In the genomic region with DNA sequence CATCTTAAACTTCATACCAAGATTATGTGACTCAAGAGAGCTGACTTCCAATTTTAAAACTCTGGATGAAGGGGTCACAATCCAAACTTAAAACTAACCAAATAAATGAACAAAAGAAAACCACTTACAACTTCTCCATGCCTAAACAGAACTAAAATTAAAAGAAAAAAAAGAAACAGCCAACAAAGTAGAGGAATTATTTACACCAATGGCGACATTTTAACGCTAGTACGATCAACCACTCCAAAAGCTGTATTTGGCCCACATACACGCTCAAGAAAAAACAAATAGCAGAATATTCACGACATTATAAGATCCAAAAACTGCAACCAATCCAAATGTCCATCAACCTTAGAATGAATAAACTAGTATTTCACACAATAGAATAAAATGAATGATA, we compare ENCODE assay signal across 25 cellular contexts. TPM values are rescaled to one million over a fixed set of nuclear protein-coding genes. Genes with fewer than 3 reads are reported as not detected.
DNase-seq lines count a peak whose midpoint lies in the region; ATAC-seq and TF ChIP-seq lines count a peak whose summit lies in the region.
"Had no signal": no experiment of that assay in that cellular context is flagged by ENCODE, and none has a peak within 500 bp of the region (broad histone marks: within the 10 kb centered on the region; RNA-seq: fewer than 3 reads in every experiment).

No MANE protein-coding gene starts in this region.

- peaks cover 12% of the 10 kb centered on the region for H3K79me2 ChIP-seq in trophoblast cell (ENCODE audit: control insufficient read depth, insufficient read depth, low read length, poor library complexity)

- no peak overlapping the region for H4K91ac ChIP-seq in trophoblast cell (ENCODE audit: low read depth, low read length)

- no peak overlapping the region for H3K18ac ChIP-seq in trophoblast cell (ENCODE audit: low read length)

- no peak overlapping the region for H2BK12ac ChIP-seq in trophoblast cell (ENCODE audit: low read length)

- peak overlapping the region; percentile 98 for H3K4ac ChIP-seq in trophoblast cell (ENCODE audit: low read depth, low read length)

- no peak overlapping the region for H3K9ac ChIP-seq in trophoblast cell (ENCODE audit: low read length)
- H3K9ac ChIP-seq: BLaER1 had no signal

- H3K36me3 ChIP-seq in HEK293 (ENCODE audit: control insufficient read depth in 2 of 2, insufficient read depth in 1 of 2, low read length in 2 of 2) (no peaks in the 10 kb centered on the region; a peak in 1 of 3 replicates), trophoblast cell (ENCODE audit: control insufficient read depth in 1 of 2, insufficient read depth in 2 of 2, low read length in 2 of 2) (peaks cover 0 to 1% of the 10 kb centered on the region in 2 experiments)
- H3K36me3 ChIP-seq: BLaER1, HAP-1 had no signal

- H3K27ac ChIP-seq in HEK293 (ENCODE audit: extremely low read depth, low read depth, low read length) (no peak overlapping the region), trophoblast cell (ENCODE audit: low read depth, low read length) (no peak overlapping the region)
- H3K27ac ChIP-seq: BLaER1 had no signal

- H4K12ac ChIP-seq in trophoblast cell (ENCODE audit: low read depth, low read length) = no peak overlapping the region

- H2BK120ac ChIP-seq in trophoblast cell (ENCODE audit: insufficient read depth, low read length, poor library complexity) = no peak overlapping the region

- peak overlapping the region; percentile 68 for H3K27ac Mint-ChIP-seq in chondrocyte (ENCODE audit: unreplicated experiment)
- H3K27ac Mint-ChIP-seq: CD4-positive, alpha-beta memory T cell had no signal

- H4K8ac ChIP-seq in trophoblast cell (ENCODE audit: low read depth, low read length) = no peak overlapping the region

- H2BK5ac ChIP-seq in trophoblast cell (ENCODE audit: low read depth, low read length, poor library complexity) = no peak overlapping the region

- peaks cover 41% of the 10 kb centered on the region for H3K4me1 ChIP-seq in HEK293 (ENCODE audit: control insufficient read depth, insufficient read depth, low read length)
- peaks cover 0 to 11% of the 10 kb centered on the region in 2 experiments for H3K4me1 ChIP-seq in trophoblast cell (ENCODE audit: control insufficient read depth in 1 of 2, insufficient read depth in 2 of 2, low read length in 2 of 2)
- H3K4me1 ChIP-seq: BLaER1 had no signal

- H3K9me3 Mint-ChIP-seq in chondrocyte (ENCODE audit: low read depth) = no peaks in the 10 kb centered on the region
- H3K9me3 Mint-ChIP-seq: CD4-positive, alpha-beta memory T cell had no signal

- H3K4me3 Mint-ChIP-seq in chondrocyte (ENCODE audit: unreplicated experiment) = no peak overlapping the region
- H3K4me3 Mint-ChIP-seq: CD4-positive, alpha-beta memory T cell had no signal

- POLR2A ChIA-PET in HEK293 (lab: Yijun Ruan, JAX) = interaction anchor here (1.6 kb wide), 1 partner anchor 43 kb away, joined by 4 read pairs; a partner anchor contains a TSS

- no peaks in the 10 kb centered on the region for H3K27me3 Mint-ChIP-seq in chondrocyte (ENCODE audit: low read depth)
- H3K27me3 Mint-ChIP-seq: CD4-positive, alpha-beta memory T cell had no signal

- H3K4me3 ChIP-seq in HEK293 (ENCODE audit: low read depth, low read length) = no peak overlapping the region
- H3K4me3 ChIP-seq in trophoblast cell (ENCODE audit: low read depth, low read length) = no peak overlapping the region
- H3K4me3 ChIP-seq: BLaER1, GM12878, HAP-1 had no signal

- H3K79me1 ChIP-seq in trophoblast cell (ENCODE audit: low read length) = no peaks in the 10 kb centered on the region

- H3K4me2 ChIP-seq in trophoblast cell (ENCODE audit: low read length) = no peak overlapping the region
- H3K4me2 ChIP-seq: BLaER1 had no signal

- no peaks in the 10 kb centered on the region for H3K36me3 Mint-ChIP-seq in chondrocyte (ENCODE audit: low read depth)
- H3K36me3 Mint-ChIP-seq: CD4-positive, alpha-beta memory T cell had no signal

- no peak overlapping the region for H3K14ac ChIP-seq in trophoblast cell (ENCODE audit: low read length)

- no peak for ATAC-seq in GM21528 (IDR thresholded peaks at IDR 0.05; ENCODE audit: low FRiP score, unreplicated experiment)
- ATAC-seq: GM12878, Panc1, SK-N-SH treated with all-trans-retinoic acid at 6 μM for 48 hours had no signal

- H2AK5ac ChIP-seq in trophoblast cell (ENCODE audit: low read length) = no peak overlapping the region

- no peak overlapping the region for H3K23ac ChIP-seq in trophoblast cell (ENCODE audit: low read length)

- DNase-seq in chondrocyte (ENCODE audit: low spot score) (no peak), trophoblast cell (no peak), C1 segment of cervical spinal cord (lab: John Stamatoyannopoulos, UW) (no peak), foreskin melanocyte (no peak)
- DNase-seq in stimulated activated CD4-positive, alpha-beta T cell treated with anti-CD3 and anti-CD28 coated beads, Interleukin-4, amount 100 ng/mL, for 4 hours = no peak
- DNase-seq: Caco-2; CD4-positive, alpha-beta memory T cell; DND-41; KG1; NCI-H1092 treated with DMSO at 0.1 percent for 48 hours; NCI-H146; NCI-H2029; NCI-H2171; NCI-H345; NCI-H524; NCI-H774; NK-92 treated with Interleukin-12 subunit alpha and Interleukin-12 subunit beta, amount 100 ng/mL, for 24 hours; SIG-M5 had no signal

- CTCF ChIA-PET in HEK293 (lab: Yijun Ruan, JAX) = interaction anchor here (1.1 kb wide), 1 partner anchor 167 kb away, joined by 3 read pairs; a partner anchor contains a TSS

- TF ChIP-seq CTCF in HEK293 (tag by site-specific recombination; IDR thresholded peaks at IDR 0.05) (no peak), chondrocyte (IDR thresholded peaks at IDR 0.05) (no peak)

- WGBS in trophoblast cell (ENCODE audit: extremely low coverage, insufficient coverage, insufficient read length) = no CpG with 5 or more reads among the region's 5 CpGs

- no peaks in the 10 kb centered on the region for H3K27me3 ChIP-seq in trophoblast cell (ENCODE audit: insufficient read depth, low read length)
- H3K27me3 ChIP-seq: BLaER1 had no signal

- no peak overlapping the region for H2AFZ ChIP-seq in trophoblast cell (ENCODE audit: insufficient read depth, low read length, poor library complexity)

- peaks cover 77% of the 10 kb centered on the region for H3K4me1 Mint-ChIP-seq in chondrocyte (ENCODE audit: low read depth)
- H3K4me1 Mint-ChIP-seq: CD4-positive, alpha-beta memory T cell had no signal

- no peaks in the 10 kb centered on the region for H3K9me3 ChIP-seq in HEK293 (ENCODE audit: control insufficient read depth, insufficient read depth, low read depth, low read length)
- H3K9me3 ChIP-seq in trophoblast cell (ENCODE audit: insufficient read depth, low read depth, low read length) = no peaks in the 10 kb centered on the region
- H3K9me3 ChIP-seq: Caco-2, HAP-1 had no signal

TF ChIP-seq in HEK293, 187 proteins besides CTCF, POLR2A, EP300 and RAD21 (continues in another document):
- no peak for TF ChIP-seq HOXA7 (CRISPR knock-in tag; IDR thresholded peaks at IDR 0.05; ENCODE audit: borderline replicate concordance)
- peak; percentile 88; the same call in 1 of the 2 replicates for TF ChIP-seq ZNF202 (tag by site-specific recombination; IDR thresholded peaks at IDR 0.05; ENCODE audit: borderline replicate concordance)
- no peak for TF ChIP-seq ZNF792 (tag by site-specific recombination; IDR thresholded peaks at IDR 0.05)
- TF ChIP-seq, protein P1, sequence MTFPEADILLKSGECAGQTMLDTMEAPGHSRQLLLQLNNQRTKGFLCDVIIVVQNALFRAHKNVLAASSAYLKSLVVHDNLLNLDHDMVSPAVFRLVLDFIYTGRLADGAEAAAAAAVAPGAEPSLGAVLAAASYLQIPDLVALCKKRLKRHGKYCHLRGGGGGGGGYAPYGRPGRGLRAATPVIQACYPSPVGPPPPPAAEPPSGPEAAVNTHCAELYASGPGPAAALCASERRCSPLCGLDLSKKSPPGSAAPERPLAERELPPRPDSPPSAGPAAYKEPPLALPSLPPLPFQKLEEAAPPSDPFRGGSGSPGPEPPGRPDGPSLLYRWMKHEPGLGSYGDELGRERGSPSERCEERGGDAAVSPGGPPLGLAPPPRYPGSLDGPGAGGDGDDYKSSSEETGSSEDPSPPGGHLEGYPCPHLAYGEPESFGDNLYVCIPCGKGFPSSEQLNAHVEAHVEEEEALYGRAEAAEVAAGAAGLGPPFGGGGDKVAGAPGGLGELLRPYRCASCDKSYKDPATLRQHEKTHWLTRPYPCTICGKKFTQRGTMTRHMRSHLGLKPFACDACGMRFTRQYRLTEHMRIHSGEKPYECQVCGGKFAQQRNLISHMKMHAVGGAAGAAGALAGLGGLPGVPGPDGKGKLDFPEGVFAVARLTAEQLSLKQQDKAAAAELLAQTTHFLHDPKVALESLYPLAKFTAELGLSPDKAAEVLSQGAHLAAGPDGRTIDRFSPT (tag by site-specific recombination; IDR thresholded peaks at IDR 0.05) = no peak
- no peak for TF ChIP-seq ZNF664 (tag by site-specific recombination; IDR thresholded peaks at IDR 0.05)
- 0 out of 2 replicates have a peak, but pooled peaks have one; percentile 57 for TF ChIP-seq ZNF670 (tag by site-specific recombination; IDR thresholded peaks at IDR 0.05; ENCODE audit: low read depth)
- TF ChIP-seq ZNF248 (tag by site-specific recombination; IDR thresholded peaks at IDR 0.05) = no peak
- TF ChIP-seq, protein P2, sequence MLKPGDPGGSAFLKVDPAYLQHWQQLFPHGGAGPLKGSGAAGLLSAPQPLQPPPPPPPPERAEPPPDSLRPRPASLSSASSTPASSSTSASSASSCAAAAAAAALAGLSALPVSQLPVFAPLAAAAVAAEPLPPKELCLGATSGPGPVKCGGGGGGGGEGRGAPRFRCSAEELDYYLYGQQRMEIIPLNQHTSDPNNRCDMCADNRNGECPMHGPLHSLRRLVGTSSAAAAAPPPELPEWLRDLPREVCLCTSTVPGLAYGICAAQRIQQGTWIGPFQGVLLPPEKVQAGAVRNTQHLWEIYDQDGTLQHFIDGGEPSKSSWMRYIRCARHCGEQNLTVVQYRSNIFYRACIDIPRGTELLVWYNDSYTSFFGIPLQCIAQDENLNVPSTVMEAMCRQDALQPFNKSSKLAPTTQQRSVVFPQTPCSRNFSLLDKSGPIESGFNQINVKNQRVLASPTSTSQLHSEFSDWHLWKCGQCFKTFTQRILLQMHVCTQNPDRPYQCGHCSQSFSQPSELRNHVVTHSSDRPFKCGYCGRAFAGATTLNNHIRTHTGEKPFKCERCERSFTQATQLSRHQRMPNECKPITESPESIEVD (tag by site-specific recombination; IDR thresholded peaks at IDR 0.05) = 0 out of 2 replicates have a peak, but pooled peaks have one; percentile 6

RNA-seq across cellular contexts. Expression of a gene that starts 42.4 kb away (rescaled TPM):
- 208 to 457 TPM (median 434 TPM) in 3 replicates for total RNA-seq in chondrocyte
- polyA plus RNA-seq in trophoblast cell (2013) = 106 and 111 TPM in 2 replicates
- polyA plus RNA-seq: CD4-positive, alpha-beta memory T cell had no signal
